Comparison of ENCODE assay signal across 8 cellular contexts in the genomic region with DNA sequence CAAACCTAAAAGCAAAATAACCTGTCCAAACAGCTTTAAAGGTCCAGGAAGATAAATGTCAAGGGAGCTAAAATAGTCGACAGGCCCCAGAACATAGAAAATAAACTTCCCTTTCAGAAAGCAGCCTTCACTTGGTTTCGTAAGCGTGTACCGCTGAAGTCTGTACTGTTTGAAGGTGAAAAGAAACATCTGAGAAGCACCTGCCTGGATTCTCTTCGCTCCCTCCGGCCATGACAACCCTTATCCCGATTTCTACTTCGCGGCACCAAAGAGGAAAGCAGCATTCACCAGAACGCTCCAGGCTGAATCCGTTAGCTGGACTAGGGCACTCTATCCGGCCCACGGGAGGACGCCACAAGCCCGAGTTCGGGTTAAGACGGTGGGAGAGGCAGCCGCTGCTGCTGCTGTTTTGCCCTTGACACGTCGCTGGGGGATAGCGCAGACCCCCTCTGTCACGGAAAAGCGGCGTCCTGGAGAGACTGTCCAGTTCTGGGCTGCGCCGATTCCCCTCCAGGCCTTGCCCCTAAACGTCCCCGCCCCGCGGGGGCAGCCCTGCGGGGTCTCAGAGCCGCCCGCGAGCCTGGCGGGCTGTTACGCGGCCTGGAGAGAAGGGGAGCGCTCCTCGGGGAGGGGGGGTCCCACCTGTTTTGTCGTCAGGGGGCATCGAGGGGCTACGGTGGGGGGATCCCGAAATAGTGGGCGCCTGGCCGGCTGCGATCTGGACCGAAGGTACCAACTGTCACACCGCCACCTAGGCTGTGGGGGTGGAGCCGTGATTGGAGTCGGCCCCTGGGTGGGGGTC. TPM values are rescaled to one million over a fixed set of nuclear protein-coding genes. Genes with fewer than 3 reads are reported as not detected.
DNase-seq lines count a peak whose midpoint lies in the region; ATAC-seq and TF ChIP-seq lines count a peak whose summit lies in the region.

No MANE protein-coding gene starts in this region.

- H3K9me3 ChIP-seq in RWPE2 (ENCODE audit: severe bottlenecking): no peaks in the 10 kb centered on the region
- no peaks in the 10 kb centered on the region for H3K9me3 ChIP-seq in heart left ventricle
- H3K9me3 ChIP-seq in ovary: no peaks in the 10 kb centered on the region

- TF ChIP-seq EP300 in ovary (IDR thresholded peaks at IDR 0.05): no peak

- TF ChIP-seq POLR2A in heart left ventricle (IDR thresholded peaks at IDR 0.05) (no peak), ovary (IDR thresholded peaks at IDR 0.05) (no peak)

- ATAC-seq in RWPE2 (ENCODE audit: low read depth) (peak; percentile 4; the same call in 1 of the 3 replicates), heart left ventricle (peak in 2 of 4 donors; percentile 1 to 10)

- H3K36me3 ChIP-seq in RWPE2 (ENCODE audit: low read depth) (no peaks in the 10 kb centered on the region), heart left ventricle (no peaks in the 10 kb centered on the region), ovary (no peaks in the 10 kb centered on the region)

- intact Hi-C loops in heart left ventricle (cut with DNase I) (loop anchor here (5.0 to 10.0 kb wide), 13 partner anchors 50 to 338 kb away; no protein-coding TSS in a partner anchor), ovary (cut with DNase I) (loop anchor here (5.0 to 10.0 kb wide), 5 partner anchors 65 to 1545 kb away; no protein-coding TSS in a partner anchor)

- H3K4me3 ChIP-seq in RWPE2 (ENCODE audit: severe bottlenecking) (peak overlapping the region; percentile 59), heart left ventricle (peak overlapping the region; percentile 68 to 98 (median 92)), ovary (peak overlapping the region; percentile 67)

- peak overlapping the region; percentile 85 for H3K27ac ChIP-seq in RWPE2 (ENCODE audit: poor library complexity, severe bottlenecking)
- peak overlapping the region; percentile 96 to 99 (median 99) for H3K27ac ChIP-seq in heart left ventricle
- peak overlapping the region; percentile 95 to 100 for H3K27ac ChIP-seq in ovary

- H3K27me3 ChIP-seq in RWPE2 (ENCODE audit: insufficient read depth, poor library complexity, severe bottlenecking) (no peaks in the 10 kb centered on the region), heart left ventricle (no peaks in the 10 kb centered on the region), ovary (no peaks in the 10 kb centered on the region)

- TF ChIP-seq CTCF in RWPE2 (IDR thresholded peaks at IDR 0.05; ENCODE audit: poor library complexity, severe bottlenecking) (no peak), heart left ventricle (IDR thresholded peaks at IDR 0.05) (peak in 1 of 12 donors; percentile 10), ovary (IDR thresholded peaks at IDR 0.05) (no peak)

- peaks cover 20% of the 10 kb centered on the region for H3K4me1 ChIP-seq in RWPE2 (ENCODE audit: insufficient read depth, poor library complexity, severe bottlenecking)
- H3K4me1 ChIP-seq in heart left ventricle: peaks cover 0 to 36% (median 24%) of the 10 kb centered on the region in 12 donors
- H3K4me1 ChIP-seq in ovary (ENCODE audit: insufficient read depth): peaks cover 1% of the 10 kb centered on the region

- 0 to 1% (median 0%) methylated on average over 17 to 50 of the region's 50 CpGs for WGBS in heart left ventricle, 4 donors
- 0% methylated on average over 15 to 50 of the region's 50 CpGs for WGBS in ovary, 3 donors

- peak; percentile 50 for DNase-seq in NK-92 treated with Interleukin-12 subunit alpha and Interleukin-12 subunit beta, amount 100 ng/mL, for 24 hours (lab: John Stamatoyannopoulos, UW)
- no peak for DNase-seq in NK-92 (lab: John Stamatoyannopoulos, UW; ENCODE audit: unreplicated experiment)
- no peak for DNase-seq in RWPE2 (ENCODE audit: low spot score)
- peak; percentile 43 for DNase-seq in amniotic epithelial cell (ENCODE audit: low read depth)
- peak; percentile 43 to 77 (median 47) for DNase-seq in heart left ventricle
- peak in 4 of 5 donors; percentile 53 to 75 (median 70) for DNase-seq in ovary
- no peak for DNase-seq in NCI-H524 treated with DMSO at 0.1 percent for 48 hours (lab: John Stamatoyannopoulos, UW)
- DNase-seq in DMS153 (lab: John Stamatoyannopoulos, UW): no peak

RNA-seq across cellular contexts. Expression of gene SGMS1, which starts 1.1 kb away (rescaled TPM):
- 10 to 100 TPM; 15.9 to 40.6 (median 19.6) TPM for total RNA-seq in heart left ventricle
- 10 to 100 TPM in 1 of 2 donors, 1 to 10 TPM in 1; 6.9 to 29.1 TPM for polyA plus RNA-seq in heart left ventricle
- total RNA-seq in ovary: 10 to 100 TPM; 31.4 to 90.0 (median 39.1) TPM
- 10 to 100 TPM; 15.6 to 22.5 TPM for polyA plus RNA-seq in ovary

Comparison
In these comparisons a context has a peak if more than half of its experiments do, and no peak if none do; other contexts are left out.
1. DNase-seq: peak in NK-92 treated with Interleukin-12 subunit alpha and Interleukin-12 subunit beta, amount 100 ng/mL, for 24 hours (single experiment), amniotic epithelial cell (single experiment), heart left ventricle (5 of 5) and ovary (4 of 5); none in NK-92 (single experiment), RWPE2 (single experiment), NCI-H524 treated with DMSO at 0.1 percent for 48 hours (single experiment) and DMS153 (single experiment).
2. Peak in every context shown above with its lines, with median percentiles within 50 percentile points of each other: H3K27ac ChIP-seq and H3K4me3 ChIP-seq.